Comparison of ENCODE assay signal across 1 cellular context in the genomic region with DNA sequence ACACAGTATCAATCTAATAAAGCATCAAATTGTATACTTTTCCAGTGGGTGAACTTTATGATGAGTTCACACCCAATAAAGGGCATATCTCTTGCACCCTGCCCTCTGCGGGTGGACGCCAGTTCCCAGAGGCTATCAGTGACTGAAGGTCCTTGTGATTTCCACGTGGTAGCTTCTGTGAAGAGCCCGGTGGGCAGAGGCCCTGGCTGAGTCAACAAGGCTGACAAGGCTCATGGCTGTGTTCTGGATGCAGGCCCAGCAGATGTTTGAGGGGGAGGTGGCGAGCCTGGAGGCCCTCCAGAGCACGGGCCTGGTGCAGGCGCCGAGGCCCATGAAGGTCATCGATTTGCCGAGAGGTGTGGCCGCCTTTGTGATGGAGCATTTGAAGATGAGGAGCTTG.
TF ChIP-seq lines count a peak whose summit lies in the region.

No MANE protein-coding gene starts in this region.

TF ChIP-seq in GM23338, 12 proteins besides CTCF, POLR2A, EP300 and RAD21 (continued from another document):
- TF ChIP-seq, protein P1, sequence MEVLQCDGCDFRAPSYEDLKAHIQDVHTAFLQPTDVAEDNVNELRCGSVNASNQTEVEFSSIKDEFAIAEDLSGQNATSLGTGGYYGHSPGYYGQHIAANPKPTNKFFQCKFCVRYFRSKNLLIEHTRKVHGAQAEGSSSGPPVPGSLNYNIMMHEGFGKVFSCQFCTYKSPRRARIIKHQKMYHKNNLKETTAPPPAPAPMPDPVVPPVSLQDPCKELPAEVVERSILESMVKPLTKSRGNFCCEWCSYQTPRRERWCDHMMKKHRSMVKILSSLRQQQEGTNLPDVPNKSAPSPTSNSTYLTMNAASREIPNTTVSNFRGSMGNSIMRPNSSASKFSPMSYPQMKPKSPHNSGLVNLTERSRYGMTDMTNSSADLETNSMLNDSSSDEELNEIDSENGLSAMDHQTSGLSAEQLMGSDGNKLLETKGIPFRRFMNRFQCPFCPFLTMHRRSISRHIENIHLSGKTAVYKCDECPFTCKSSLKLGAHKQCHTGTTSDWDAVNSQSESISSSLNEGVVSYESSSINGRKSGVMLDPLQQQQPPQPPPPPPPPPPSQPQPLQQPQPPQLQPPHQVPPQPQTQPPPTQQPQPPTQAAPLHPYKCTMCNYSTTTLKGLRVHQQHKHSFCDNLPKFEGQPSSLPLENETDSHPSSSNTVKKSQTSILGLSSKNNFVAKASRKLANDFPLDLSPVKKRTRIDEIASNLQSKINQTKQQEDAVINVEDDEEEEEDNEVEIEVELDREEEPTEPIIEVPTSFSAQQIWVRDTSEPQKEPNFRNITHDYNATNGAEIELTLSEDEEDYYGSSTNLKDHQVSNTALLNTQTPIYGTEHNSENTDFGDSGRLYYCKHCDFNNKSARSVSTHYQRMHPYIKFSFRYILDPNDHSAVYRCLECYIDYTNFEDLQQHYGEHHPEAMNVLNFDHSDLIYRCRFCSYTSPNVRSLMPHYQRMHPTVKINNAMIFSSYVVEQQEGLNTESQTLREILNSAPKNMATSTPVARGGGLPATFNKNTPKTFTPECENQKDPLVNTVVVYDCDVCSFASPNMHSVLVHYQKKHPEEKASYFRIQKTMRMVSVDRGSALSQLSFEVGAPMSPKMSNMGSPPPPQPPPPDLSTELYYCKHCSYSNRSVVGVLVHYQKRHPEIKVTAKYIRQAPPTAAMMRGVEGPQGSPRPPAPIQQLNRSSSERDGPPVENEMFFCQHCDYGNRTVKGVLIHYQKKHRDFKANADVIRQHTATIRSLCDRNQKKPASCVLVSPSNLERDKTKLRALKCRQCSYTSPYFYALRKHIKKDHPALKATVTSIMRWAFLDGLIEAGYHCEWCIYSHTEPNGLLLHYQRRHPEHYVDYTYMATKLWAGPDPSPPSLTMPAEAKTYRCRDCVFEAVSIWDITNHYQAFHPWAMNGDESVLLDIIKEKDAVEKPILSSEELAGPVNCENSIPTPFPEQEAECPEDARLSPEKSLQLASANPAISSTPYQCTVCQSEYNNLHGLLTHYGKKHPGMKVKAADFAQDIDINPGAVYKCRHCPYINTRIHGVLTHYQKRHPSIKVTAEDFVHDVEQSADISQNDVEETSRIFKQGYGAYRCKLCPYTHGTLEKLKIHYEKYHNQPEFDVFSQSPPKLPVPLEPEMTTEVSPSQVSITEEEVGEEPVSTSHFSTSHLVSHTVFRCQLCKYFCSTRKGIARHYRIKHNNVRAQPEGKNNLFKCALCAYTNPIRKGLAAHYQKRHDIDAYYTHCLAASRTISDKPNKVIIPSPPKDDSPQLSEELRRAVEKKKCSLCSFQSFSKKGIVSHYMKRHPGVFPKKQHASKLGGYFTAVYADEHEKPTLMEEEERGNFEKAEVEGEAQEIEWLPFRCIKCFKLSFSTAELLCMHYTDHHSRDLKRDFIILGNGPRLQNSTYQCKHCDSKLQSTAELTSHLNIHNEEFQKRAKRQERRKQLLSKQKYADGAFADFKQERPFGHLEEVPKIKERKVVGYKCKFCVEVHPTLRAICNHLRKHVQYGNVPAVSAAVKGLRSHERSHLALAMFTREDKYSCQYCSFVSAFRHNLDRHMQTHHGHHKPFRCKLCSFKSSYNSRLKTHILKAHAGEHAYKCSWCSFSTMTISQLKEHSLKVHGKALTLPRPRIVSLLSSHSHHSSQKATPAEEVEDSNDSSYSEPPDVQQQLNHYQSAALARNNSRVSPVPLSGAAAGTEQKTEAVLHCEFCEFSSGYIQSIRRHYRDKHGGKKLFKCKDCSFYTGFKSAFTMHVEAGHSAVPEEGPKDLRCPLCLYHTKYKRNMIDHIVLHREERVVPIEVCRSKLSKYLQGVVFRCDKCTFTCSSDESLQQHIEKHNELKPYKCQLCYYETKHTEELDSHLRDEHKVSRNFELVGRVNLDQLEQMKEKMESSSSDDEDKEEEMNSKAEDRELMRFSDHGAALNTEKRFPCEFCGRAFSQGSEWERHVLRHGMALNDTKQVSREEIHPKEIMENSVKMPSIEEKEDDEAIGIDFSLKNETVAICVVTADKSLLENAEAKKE (CRISPR knock-in tag; IDR thresholded peaks at IDR 0.05), result no peak
- TF ChIP-seq ZNF114 (CRISPR knock-in tag; IDR thresholded peaks at IDR 0.05) (no peak), NANOG (IDR thresholded peaks at IDR 0.05; ENCODE audit: borderline replicate concordance) (no peak), EZH2 (IDR thresholded peaks at IDR 0.05; ENCODE audit: low read depth, unreplicated experiment) (no peak), CREB1 (CRISPR knock-in tag; IDR thresholded peaks at IDR 0.05; ENCODE audit: low read depth) (no peak)
- TF ChIP-seq, protein P2, sequence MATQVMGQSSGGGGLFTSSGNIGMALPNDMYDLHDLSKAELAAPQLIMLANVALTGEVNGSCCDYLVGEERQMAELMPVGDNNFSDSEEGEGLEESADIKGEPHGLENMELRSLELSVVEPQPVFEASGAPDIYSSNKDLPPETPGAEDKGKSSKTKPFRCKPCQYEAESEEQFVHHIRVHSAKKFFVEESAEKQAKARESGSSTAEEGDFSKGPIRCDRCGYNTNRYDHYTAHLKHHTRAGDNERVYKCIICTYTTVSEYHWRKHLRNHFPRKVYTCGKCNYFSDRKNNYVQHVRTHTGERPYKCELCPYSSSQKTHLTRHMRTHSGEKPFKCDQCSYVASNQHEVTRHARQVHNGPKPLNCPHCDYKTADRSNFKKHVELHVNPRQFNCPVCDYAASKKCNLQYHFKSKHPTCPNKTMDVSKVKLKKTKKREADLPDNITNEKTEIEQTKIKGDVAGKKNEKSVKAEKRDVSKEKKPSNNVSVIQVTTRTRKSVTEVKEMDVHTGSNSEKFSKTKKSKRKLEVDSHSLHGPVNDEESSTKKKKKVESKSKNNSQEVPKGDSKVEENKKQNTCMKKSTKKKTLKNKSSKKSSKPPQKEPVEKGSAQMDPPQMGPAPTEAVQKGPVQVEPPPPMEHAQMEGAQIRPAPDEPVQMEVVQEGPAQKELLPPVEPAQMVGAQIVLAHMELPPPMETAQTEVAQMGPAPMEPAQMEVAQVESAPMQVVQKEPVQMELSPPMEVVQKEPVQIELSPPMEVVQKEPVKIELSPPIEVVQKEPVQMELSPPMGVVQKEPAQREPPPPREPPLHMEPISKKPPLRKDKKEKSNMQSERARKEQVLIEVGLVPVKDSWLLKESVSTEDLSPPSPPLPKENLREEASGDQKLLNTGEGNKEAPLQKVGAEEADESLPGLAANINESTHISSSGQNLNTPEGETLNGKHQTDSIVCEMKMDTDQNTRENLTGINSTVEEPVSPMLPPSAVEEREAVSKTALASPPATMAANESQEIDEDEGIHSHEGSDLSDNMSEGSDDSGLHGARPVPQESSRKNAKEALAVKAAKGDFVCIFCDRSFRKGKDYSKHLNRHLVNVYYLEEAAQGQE (IDR thresholded peaks at IDR 0.05; ENCODE audit: unreplicated experiment), result no peak
